In genomic region chr1:207805841-207806421, GRCh38 we compare ENCODE assay signal across 9 cellular contexts. TPM values are rescaled to one million over a fixed set of nuclear protein-coding genes. Genes with fewer than 3 reads are reported as not detected.
DNase-seq lines count a peak whose midpoint lies in the region; ATAC-seq and TF ChIP-seq lines count a peak whose summit lies in the region.
"Had no signal": no experiment of that assay in that cellular context is flagged by ENCODE, and none has a peak within 500 bp of the region (broad histone marks: within the 10 kb centered on the region; RNA-seq: fewer than 3 reads in every experiment).

No MANE protein-coding gene starts in this region.

- TF ChIP-seq POLR2A in HCT116 (IDR thresholded peaks at IDR 0.05; ENCODE audit: borderline replicate concordance, extremely low read depth, insufficient read depth, insufficient read length) (no peak), spleen (IDR thresholded peaks at IDR 0.05) (no peak)

- peak overlapping the region; percentile 21 for H3K4me2 ChIP-seq in HCT116 (ENCODE audit: low read length)

- H3K27me3 ChIP-seq in HCT116 (ENCODE audit: insufficient read depth, low read length) = no peaks in the 10 kb centered on the region
- no peaks in the 10 kb centered on the region for H3K27me3 ChIP-seq in right cardiac atrium (ENCODE audit: control insufficient read depth, insufficient read depth)
- H3K27me3 ChIP-seq in spleen (replicated peaks in 1 of 7) = no peaks in the 10 kb centered on the region

- H3K9ac ChIP-seq in HCT116 (ENCODE audit: low read length) = no peak overlapping the region

- H3K9me2 ChIP-seq in HCT116 (ENCODE audit: insufficient read depth) = no peaks in the 10 kb centered on the region

- POLR2A ChIA-PET in HCT116 (lab: Charles Lee) = no interaction called here

- no peak overlapping the region for H3K4me3 ChIP-seq in HCT116 (replicated peaks in 1 of 2; ENCODE audit: low read depth in 1 of 2, low read length in 2 of 2)
- no peak overlapping the region for H3K4me3 ChIP-seq in right cardiac atrium (ENCODE audit: low read length)
- H3K4me3 ChIP-seq in spleen = no peak overlapping the region

- intact Hi-C loops in HCT116 (cut with micrococcal nuclease) (no loop called here), right cardiac atrium (cut with DNase I) (no loop called here), spleen (cut with DNase I; ENCODE audit: low total_unique reads) (no loop called here)

- TF ChIP-seq CTCF in HCT116 (IDR thresholded peaks at IDR 0.05 in 2 of 3, conservative IDR thresholded peaks at IDR 0.05 in 1 of 3; ENCODE audit: borderline replicate concordance in 1 of 3, insufficient read depth in 1 of 3, low read depth in 2 of 3, low read length in 2 of 3) (no peak), spleen (IDR thresholded peaks at IDR 0.05 in 8 of 11, conservative IDR thresholded peaks at IDR 0.05 in 3 of 11) (no peak)

- H3K9me3 ChIP-seq in HCT116 (ENCODE audit: control insufficient read depth in 1 of 2, insufficient read depth in 1 of 2, low read depth in 1 of 2, low read length in 2 of 2) (no peaks in the 10 kb centered on the region), right cardiac atrium (ENCODE audit: control insufficient read depth, low read length) (no peaks in the 10 kb centered on the region), spleen (no peaks in the 10 kb centered on the region)

- no peaks in the 10 kb centered on the region for H3K79me2 ChIP-seq in HCT116 (ENCODE audit: insufficient read depth, low read length)

- RAD21 ChIA-PET in HCT116 (lab: Charles Lee; ENCODE audit: low non-redundant PET in 1 of 2, low total read pairs in 2 of 2, uncharacterized antibody in 2 of 2, unreplicated experiment in 2 of 2) = no interaction called here

- DNase-seq in HCT116 (ENCODE audit: low read depth, low spot score) = no peak
- DNase-seq in right cardiac atrium = peak; percentile 90 to 92 (median 91)
- DNase-seq in spleen = no peak
- no peak for DNase-seq in OCI-M2 (lab: John Stamatoyannopoulos, UW; ENCODE audit: unreplicated experiment)
- DNase-seq in stimulated activated naive CD8-positive, alpha-beta T cell treated with anti-CD3 and anti-CD28 coated beads, Interleukin-15, Interleukin-2, amounts not matched to agents 100 U/mL and 50 U/mL, for 24 hours = no peak
- DNase-seq in SK-N-DZ (ENCODE audit: low spot score) = no peak
- DNase-seq: activated naive CD8-positive, alpha-beta T cell treated with anti-CD3 and anti-CD28 coated beads, Interleukin-2, amount 10 ng/mL, durations not matched to agents 7 days and 5 days had no signal

- CTCF ChIA-PET in HCT116 (lab: Charles Lee) = no interaction called here

- H3K36me3 ChIP-seq in HCT116 (ENCODE audit: control insufficient read depth in 1 of 2, insufficient read depth in 2 of 2, low read length in 2 of 2) = peaks cover 0 to 3% of the 10 kb centered on the region in 2 experiments; a peak in 1 of 4 replicates
- H3K36me3 ChIP-seq in spleen = peaks cover 0 to 100% (median 90%) of the 10 kb centered on the region in 6 donors

- ATAC-seq in HCT116 (no peak), right cardiac atrium (peak; percentile 85 to 89), HG03175 (IDR thresholded peaks at IDR 0.05; ENCODE audit: unreplicated experiment) (no peak)
- no peak for ATAC-seq in stimulated activated naive CD8-positive, alpha-beta T cell treated with anti-CD3 and anti-CD28 coated beads, Interleukin-15, Interleukin-2, amounts not matched to agents 100 U/mL and 50 U/mL, for 24 hours

- BruUV-seq in HCT116 (replicated peaks; lab: Mats Ljungman, UMichigan) = no TSS peak

- H3K27ac ChIP-seq in HCT116 (ENCODE audit: low read depth, low read length) (no peak overlapping the region), angular gyrus (ENCODE audit: low read depth, low read length) (peak overlapping the region; percentile 76), right cardiac atrium (ENCODE audit: low read length) (peak overlapping the region; percentile 77), spleen (peak overlapping the region in 7 of 8 donors; percentile 19 to 82 (median 69))

- no peaks in the 10 kb centered on the region for H4K20me1 ChIP-seq in HCT116 (ENCODE audit: insufficient read depth)

- H3K4me1 ChIP-seq in HCT116 (ENCODE audit: control insufficient read depth in 1 of 2, insufficient read depth in 2 of 2, low read length in 2 of 2) (peaks cover 3 to 22% of the 10 kb centered on the region in 2 experiments; a peak in 3 of 4 replicates), right cardiac atrium (ENCODE audit: control insufficient read depth, insufficient read depth, low read length) (peaks cover 52% of the 10 kb centered on the region), spleen (peaks cover 32 to 88% (median 65%) of the 10 kb centered on the region in 6 donors)

- no peak overlapping the region for H2AFZ ChIP-seq in HCT116 (ENCODE audit: low read depth, low read length, poor library complexity, severe bottlenecking)

- TF ChIP-seq RAD21 in HCT116 (IDR thresholded peaks at IDR 0.05; ENCODE audit: low read depth) = no peak

- 30% methylated on average over 5 of the region's 5 CpGs for WGBS in right cardiac atrium
- 54 to 86% (median 69%) methylated on average over 5 of the region's 5 CpGs for WGBS in spleen, 5 donors

TF ChIP-seq in HCT116, 20 proteins besides CTCF, POLR2A, EP300 and RAD21:
- TF ChIP-seq YY1 (IDR thresholded peaks at IDR 0.05; ENCODE audit: extremely low read depth, insufficient replicate concordance, low read depth, low read length) (no peak), ZBTB33 (IDR thresholded peaks at IDR 0.05; ENCODE audit: extremely low read depth, insufficient replicate concordance, low read length) (no peak), EGR1 (IDR thresholded peaks at IDR 0.05; ENCODE audit: low read depth) (no peak), EZH2 (IDR thresholded peaks at IDR 0.05) (no peak), REST (IDR thresholded peaks at IDR 0.05; ENCODE audit: low read depth) (no peak), FOSL1 (IDR thresholded peaks at IDR 0.05; ENCODE audit: low read depth) (no peak), SIN3A (IDR thresholded peaks at IDR 0.05; ENCODE audit: low read depth) (no peak), ZFX (IDR thresholded peaks at IDR 0.05) (no peak), SRF (IDR thresholded peaks at IDR 0.05; ENCODE audit: low read depth) (no peak), EZH2phosphoT487 (IDR thresholded peaks at IDR 0.05; ENCODE audit: borderline replicate concordance) (no peak), TCF7L2 (IDR thresholded peaks at IDR 0.05; ENCODE audit: borderline replicate concordance, extremely low read depth, insufficient read depth, insufficient read length) (no peak)
TF ChIP-seq in HCT116: peak in this region for 0.

RNA-seq across cellular contexts. Expression of gene CD46, which starts 54.1 kb away (rescaled TPM):
- total RNA-seq in HCT116 (2021; ENCODE audit: unreplicated experiment) (100 TPM), right cardiac atrium (10 to 100 TPM; 81.7 to 94.2 (median 86.4) TPM), spleen (100 to 1,000 TPM; 159 to 218 (median 199) TPM)
- polyA plus RNA-seq in HCT116 (2012) = 50.5 and 62.2 TPM in 2 replicates
- polyA plus RNA-seq in right cardiac atrium (56.3 TPM), spleen (10 to 100 TPM; 63.4 to 73.4 (median 64.8) TPM)
- 60.0 and 70.5 TPM in 2 replicates for polyA plus RNA-seq in SK-N-DZ (2014; cell fraction: cytosol; rRNA removed)
- 383 and 470 TPM in 2 replicates for polyA plus RNA-seq in SK-N-DZ (2014; cell fraction: nucleus; rRNA removed)

Comparison
In these comparisons a context has a peak if more than half of its experiments do, and no peak if none do; other contexts are left out.
1. ATAC-seq: peak in right cardiac atrium (2 of 2); none in HCT116 (single experiment), stimulated activated naive CD8-positive, alpha-beta T cell treated with anti-CD3 and anti-CD28 coated beads, Interleukin-15, Interleukin-2, amounts not matched to agents 100 U/mL and 50 U/mL, for 24 hours (single experiment) and HG03175 (single experiment).
2. DNase-seq: peak in right cardiac atrium (3 of 3); none in HCT116 (single experiment), spleen (single experiment), OCI-M2 (single experiment), stimulated activated naive CD8-positive, alpha-beta T cell treated with anti-CD3 and anti-CD28 coated beads, Interleukin-15, Interleukin-2, amounts not matched to agents 100 U/mL and 50 U/mL, for 24 hours (single experiment) and SK-N-DZ (single experiment).